ENCODE assay signal across 1 cellular context in the genomic region with DNA sequence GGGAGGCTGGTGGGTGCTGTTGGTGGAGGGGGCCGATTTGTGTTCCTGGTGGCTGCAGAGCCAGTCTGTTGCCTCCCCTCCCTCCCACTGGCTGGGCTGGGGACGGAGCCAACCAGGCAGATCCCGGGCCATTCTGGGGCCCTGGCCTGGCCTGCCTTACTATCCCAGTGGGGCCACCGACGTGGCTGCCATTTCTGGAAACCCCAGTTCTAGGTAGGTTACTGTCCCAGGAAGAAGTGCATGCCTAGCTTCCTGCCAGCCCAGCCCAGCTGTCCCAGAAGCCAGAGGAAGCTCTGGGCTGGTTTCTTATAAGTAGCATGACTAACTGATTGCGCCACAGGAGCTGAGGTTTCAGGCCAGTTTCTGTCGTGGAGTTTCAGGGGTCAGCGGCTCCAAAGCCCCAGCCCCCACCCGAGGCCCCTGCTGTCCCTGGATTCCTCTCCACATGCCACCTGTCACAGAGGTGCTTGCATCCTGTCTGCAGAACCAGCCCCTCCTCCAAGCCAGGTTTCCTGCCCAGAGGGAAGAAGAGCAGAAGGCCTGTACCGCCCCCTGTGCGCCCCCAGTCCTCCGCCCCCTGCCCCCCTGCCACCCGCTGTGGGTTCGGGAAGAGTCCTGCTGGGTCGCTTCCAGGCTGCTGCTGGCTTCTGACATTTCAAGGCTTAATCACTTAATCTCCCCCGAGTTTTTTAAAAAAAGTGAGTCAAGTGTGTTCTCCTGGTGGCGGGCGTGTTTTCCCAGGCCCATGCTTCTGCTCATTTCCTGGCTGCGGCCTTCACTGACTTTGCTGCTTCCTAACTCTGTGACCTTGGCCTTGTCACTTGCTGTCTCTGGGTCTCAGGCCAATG.
TF ChIP-seq lines count a peak whose summit lies in the region.

No MANE protein-coding gene starts in this region.

TF ChIP-seq in GM12878, 131 proteins besides CTCF, POLR2A, EP300 and RAD21:
- TF ChIP-seq KLF5 (IDR thresholded peaks at IDR 0.05; ENCODE audit: partially characterized antibody) (no peak), RUNX3 (IDR thresholded peaks at IDR 0.05; ENCODE audit: low read length) (peak; percentile 3; the same call in 1 of the 2 replicates), TCF3 (IDR thresholded peaks at IDR 0.05; ENCODE audit: borderline replicate concordance, insufficient read depth, low read depth, low read length) (0 out of 2 replicates have a peak, but pooled peaks have one; percentile 14), EED (IDR thresholded peaks at IDR 0.05; ENCODE audit: low read depth) (peak; percentile 33; the same call in 1 of the 2 replicates), TCF12 (IDR thresholded peaks at IDR 0.05; ENCODE audit: low read depth, low read length) (0 out of 2 replicates have a peak, but pooled peaks have one; percentile 37)
TF ChIP-seq in GM12878: peak in this region for 4.
